Comparison of ENCODE assay signal across 19 cellular contexts in genomic region chr1:234756857-234757256, GRCh38.
DNase-seq lines count a peak whose midpoint lies in the region; ATAC-seq and TF ChIP-seq lines count a peak whose summit lies in the region.
"Had no signal": no experiment of that assay in that cellular context is flagged by ENCODE, and none has a peak within 500 bp of the region (broad histone marks: within the 10 kb centered on the region; RNA-seq: fewer than 3 reads in every experiment).

No MANE protein-coding gene starts in this region.

- H3K4me3 ChIP-seq in CD8-positive, alpha-beta T cell (ENCODE audit: low read depth, low read length): no peak overlapping the region
- no peak overlapping the region for H3K4me3 ChIP-seq in naive thymus-derived CD4-positive, alpha-beta T cell (ENCODE audit: low read length)
- H3K4me3 ChIP-seq: BLaER1, PC-9, SJCRH30 had no signal

- intact Hi-C loops in CD4-positive, alpha-beta T cell (cut with DNase I, micrococcal nuclease): no loop called here
- intact Hi-C loops in CD8-positive, alpha-beta T cell (cut with DNase I, micrococcal nuclease): loop anchor here (2.0 to 10.0 kb wide), 3 partner anchors 68 to 255 kb away; no protein-coding TSS in a partner anchor
- intact Hi-C loops in activated B cell treated with CpG ODN at 0.5 μM for 24 hours (cut with micrococcal nuclease): no loop called here
- intact Hi-C loops in naive thymus-derived CD4-positive, alpha-beta T cell (cut with micrococcal nuclease): no loop called here

- no peaks in the 10 kb centered on the region for H3K36me3 ChIP-seq in CD8-positive, alpha-beta T cell (ENCODE audit: insufficient read depth, low read length)
- no peaks in the 10 kb centered on the region for H3K36me3 ChIP-seq in naive thymus-derived CD4-positive, alpha-beta T cell (ENCODE audit: control insufficient read depth in 2 of 3, insufficient read depth in 3 of 3, low read length in 3 of 3)
- H3K36me3 ChIP-seq: BLaER1, SJCRH30 had no signal

- no peak overlapping the region for H3K27ac ChIP-seq in CD4-positive, alpha-beta T cell (ENCODE audit: low read depth, low read length)
- H3K27ac ChIP-seq in CD8-positive, alpha-beta T cell (ENCODE audit: low read depth, low read length): no peak overlapping the region
- H3K27ac ChIP-seq in naive thymus-derived CD4-positive, alpha-beta T cell (ENCODE audit: low read depth, low read length): no peak overlapping the region
- H3K27ac ChIP-seq: BLaER1, PC-9, SJCRH30 had no signal

- no peaks in the 10 kb centered on the region for H3K27me3 Mint-ChIP-seq in CD4-positive, alpha-beta T cell
- H3K27me3 Mint-ChIP-seq in CD8-positive, alpha-beta T cell (ENCODE audit: low read depth): no peaks in the 10 kb centered on the region
- peaks cover 2% of the 10 kb centered on the region for H3K27me3 Mint-ChIP-seq in activated B cell treated with CpG ODN at 0.5 μM for 24 hours
- H3K27me3 Mint-ChIP-seq in naive thymus-derived CD4-positive, alpha-beta T cell: peaks cover 0 to 10% (median 0%) of the 10 kb centered on the region in 5 donors

- no peaks in the 10 kb centered on the region for H3K36me3 Mint-ChIP-seq in CD4-positive, alpha-beta T cell (ENCODE audit: low read depth)
- H3K36me3 Mint-ChIP-seq in CD8-positive, alpha-beta T cell: no peaks in the 10 kb centered on the region
- no peaks in the 10 kb centered on the region for H3K36me3 Mint-ChIP-seq in activated B cell treated with CpG ODN at 0.5 μM for 24 hours (ENCODE audit: low read depth)
- peaks cover 0 to 6% (median 0%) of the 10 kb centered on the region in 5 donors for H3K36me3 Mint-ChIP-seq in naive thymus-derived CD4-positive, alpha-beta T cell

- H3K9me3 ChIP-seq in CD4-positive, alpha-beta T cell (ENCODE audit: control insufficient read depth, low read length): no peaks in the 10 kb centered on the region
- no peaks in the 10 kb centered on the region for H3K9me3 ChIP-seq in CD8-positive, alpha-beta T cell (ENCODE audit: low read length)
- H3K9me3 ChIP-seq in naive thymus-derived CD4-positive, alpha-beta T cell (ENCODE audit: control insufficient read depth in 2 of 3, low read length in 3 of 3): no peaks in the 10 kb centered on the region
- H3K9me3 ChIP-seq: SJCRH30 had no signal

- TF ChIP-seq CTCF in CD4-positive, alpha-beta T cell (IDR thresholded peaks at IDR 0.05): no peak
- TF ChIP-seq CTCF in CD8-positive, alpha-beta T cell (IDR thresholded peaks at IDR 0.05): no peak
- no peak for TF ChIP-seq CTCF in activated B cell treated with CpG ODN at 0.5 μM for 24 hours (IDR thresholded peaks at IDR 0.05)

- H3K4me1 Mint-ChIP-seq in CD4-positive, alpha-beta T cell (ENCODE audit: low read depth): peaks cover 50% of the 10 kb centered on the region
- H3K4me1 Mint-ChIP-seq in CD8-positive, alpha-beta T cell (ENCODE audit: low read depth): peaks cover 44% of the 10 kb centered on the region
- peaks cover 3% of the 10 kb centered on the region for H3K4me1 Mint-ChIP-seq in activated B cell treated with CpG ODN at 0.5 μM for 24 hours
- H3K4me1 Mint-ChIP-seq in naive thymus-derived CD4-positive, alpha-beta T cell: peaks cover 11 to 44% (median 33%) of the 10 kb centered on the region in 7 donors

- H3K4me3 Mint-ChIP-seq in CD4-positive, alpha-beta T cell: peak overlapping the region; percentile 49
- no peak overlapping the region for H3K4me3 Mint-ChIP-seq in CD8-positive, alpha-beta T cell
- H3K4me3 Mint-ChIP-seq in activated B cell treated with CpG ODN at 0.5 μM for 24 hours: no peak overlapping the region
- H3K4me3 Mint-ChIP-seq in naive thymus-derived CD4-positive, alpha-beta T cell: peak overlapping the region in 1 of 10 donors; percentile 0
- H3K4me3 Mint-ChIP-seq: H9 had no signal

- DNase-seq in CD4-positive, alpha-beta T cell: no peak
- DNase-seq in CD8-positive, alpha-beta T cell: no peak
- DNase-seq in activated B cell treated with CpG ODN at 0.5 μM for 24 hours (no peak), Ammon's horn (ENCODE audit: low spot score) (no peak), NCI-H1105 (lab: John Stamatoyannopoulos, UW) (no peak)
- DNase-seq in naive thymus-derived CD4-positive, alpha-beta T cell: no peak
- DNase-seq: GF-D8, H9, HFFc6, KG1, NCI-H1092 treated with DMSO at 0.1 percent for 48 hours, NCI-H2029 treated with DMSO at 0.1 percent for 48 hours, NCI-H226, NCI-H510A treated with DMSO at 0.1 percent for 48 hours, NCI-H748 treated with DMSO at 0.1 percent for 48 hours, PC-9, SJCRH30 had no signal

- H3K27me3 ChIP-seq in CD4-positive, alpha-beta T cell (ENCODE audit: control insufficient read depth, insufficient read depth, low read length): no peaks in the 10 kb centered on the region
- no peaks in the 10 kb centered on the region for H3K27me3 ChIP-seq in CD8-positive, alpha-beta T cell (ENCODE audit: insufficient read depth, low read length)
- H3K27me3 ChIP-seq in naive thymus-derived CD4-positive, alpha-beta T cell (ENCODE audit: control insufficient read depth in 2 of 2, insufficient read depth in 2 of 2, low read length in 2 of 2): no peaks in the 10 kb centered on the region
- H3K27me3 ChIP-seq: BLaER1, SJCRH30 had no signal

- H3K4me1 ChIP-seq in CD8-positive, alpha-beta T cell (ENCODE audit: insufficient read depth, low read length): peaks cover 39% of the 10 kb centered on the region
- H3K4me1 ChIP-seq in naive thymus-derived CD4-positive, alpha-beta T cell (ENCODE audit: control insufficient read depth in 2 of 2, insufficient read depth in 2 of 2, low read length in 2 of 2): peaks cover 9 to 19% of the 10 kb centered on the region in 2 donors

- no peak for ATAC-seq in CD4-positive, alpha-beta T cell (ENCODE audit: poor library complexity)
- no peak for ATAC-seq in CD8-positive, alpha-beta T cell
- ATAC-seq in activated B cell treated with CpG ODN at 0.5 μM for 24 hours (ENCODE audit: low read depth) (no peak), HG03439 (IDR thresholded peaks at IDR 0.05; ENCODE audit: unreplicated experiment) (no peak)
- ATAC-seq in naive thymus-derived CD4-positive, alpha-beta T cell: no peak

- peak overlapping the region; percentile 31 for H3K27ac Mint-ChIP-seq in CD4-positive, alpha-beta T cell
- H3K27ac Mint-ChIP-seq in CD8-positive, alpha-beta T cell: peak overlapping the region; percentile 67
- peak overlapping the region; percentile 2 for H3K27ac Mint-ChIP-seq in activated B cell treated with CpG ODN at 0.5 μM for 24 hours
- peak overlapping the region in 5 of 9 donors; percentile 31 to 91 (median 80) for H3K27ac Mint-ChIP-seq in naive thymus-derived CD4-positive, alpha-beta T cell
- H3K27ac Mint-ChIP-seq: H9, HFFc6 had no signal

- H3K9me3 Mint-ChIP-seq in CD4-positive, alpha-beta T cell: no peaks in the 10 kb centered on the region
- no peaks in the 10 kb centered on the region for H3K9me3 Mint-ChIP-seq in CD8-positive, alpha-beta T cell
- H3K9me3 Mint-ChIP-seq in activated B cell treated with CpG ODN at 0.5 μM for 24 hours: no peaks in the 10 kb centered on the region
- H3K9me3 Mint-ChIP-seq in naive thymus-derived CD4-positive, alpha-beta T cell: peaks cover 0 to 2% (median 0%) of the 10 kb centered on the region in 11 donors
- H3K9me3 Mint-ChIP-seq: HFFc6 had no signal

- CTCF ChIA-PET in CD4-positive, alpha-beta T cell (lab: Charles Lee): no interaction called here
- CTCF ChIA-PET in CD8-positive, alpha-beta T cell (lab: Charles Lee): no interaction called here
- CTCF ChIA-PET in activated B cell treated with CpG ODN at 0.5 μM for 24 hours (lab: Charles Lee): no interaction called here
- CTCF ChIA-PET in naive thymus-derived CD4-positive, alpha-beta T cell (lab: Charles Lee): no interaction called here

- POLR2A ChIA-PET in CD4-positive, alpha-beta T cell (lab: Charles Lee): interaction anchor here (0.5 to 1.2 kb wide), 2 partner anchors 12 to 33 kb away, joined by 3 to 4 read pairs; no protein-coding TSS in a partner anchor
- POLR2A ChIA-PET in CD8-positive, alpha-beta T cell (lab: Charles Lee): interaction anchor here (0.7 to 1.6 kb wide), 3 partner anchors 11 to 155 kb away, joined by 3 to 11 read pairs (median 7); no protein-coding TSS in a partner anchor
- POLR2A ChIA-PET in activated B cell treated with CpG ODN at 0.5 μM for 24 hours (lab: Charles Lee): interaction anchor here (0.8 to 1.6 kb wide), 3 partner anchors 11 to 145 kb away, joined by 3 to 6 read pairs (median 5); no protein-coding TSS in a partner anchor
- POLR2A ChIA-PET in naive thymus-derived CD4-positive, alpha-beta T cell (lab: Charles Lee): interaction anchor here (0.7 to 1.4 kb wide), 3 partner anchors 11 to 13 kb away, joined by 3 read pairs; no protein-coding TSS in a partner anchor

Comparison
In these comparisons a context has a peak if more than half of its experiments do, and no peak if none do; other contexts are left out.
1. H3K27ac Mint-ChIP-seq: peak in every context shown above with its lines; median percentile 80 in naive thymus-derived CD4-positive, alpha-beta T cell; 67 in CD8-positive, alpha-beta T cell; 31 in CD4-positive, alpha-beta T cell; 2 in activated B cell treated with CpG ODN at 0.5 μM for 24 hours.
2. intact Hi-C loops: an anchor here in CD8-positive, alpha-beta T cell (2.0 to 10.0 kb wide); none called in CD4-positive, alpha-beta T cell, activated B cell treated with CpG ODN at 0.5 μM for 24 hours and naive thymus-derived CD4-positive, alpha-beta T cell.